26 cellular contexts compared by ENCODE assay signal in genomic region chr17:17933775-17934174, GRCh38. TPM values are rescaled to one million over a fixed set of nuclear protein-coding genes. Genes with fewer than 3 reads are reported as not detected.
A peak's percentile ranks its signal among the peaks of the same experiment; 100 is the strongest.
DNase-seq lines count a peak whose midpoint lies in the region; ATAC-seq, FAIRE-seq and TF ChIP-seq lines count a peak whose summit lies in the region.
"Had no signal": no experiment of that assay in that cellular context is flagged by ENCODE, and none has a peak within 500 bp of the region (broad histone marks: within the 10 kb centered on the region; RNA-seq: fewer than 3 reads in every experiment).

No MANE protein-coding gene starts in this region.

- ATAC-seq in activated CD4-positive, alpha-beta T cell treated with anti-CD3 and anti-CD28 coated beads for 36 hours, result peak; percentile 68
- ATAC-seq in psoas muscle (peak; percentile 31 to 53 (median 42)), GM21786 (IDR thresholded peaks at IDR 0.05; ENCODE audit: unreplicated experiment) (no peak)
- ATAC-seq: GM12878; heart left ventricle; naive thymus-derived CD8-positive, alpha-beta T cell; WTC11 had no signal

- peaks cover 54% of the 10 kb centered on the region for H3K79me2 ChIP-seq in astrocyte (ENCODE audit: insufficient read depth, low read length)

- H2AFZ ChIP-seq in astrocyte (ENCODE audit: low read depth, low read length), result no peak overlapping the region
- H2AFZ ChIP-seq: parathyroid adenoma had no signal

- H3K4me2 ChIP-seq in astrocyte (ENCODE audit: low read length), result no peak overlapping the region

- H3K4me3 ChIP-seq in astrocyte (ENCODE audit: insufficient read depth, low read depth, low read length) (no peak overlapping the region), psoas muscle (no peak overlapping the region)
- H3K4me3 ChIP-seq: GM12878, heart left ventricle, SJCRH30, upper lobe of left lung had no signal

- H3K9me3 ChIP-seq in astrocyte (ENCODE audit: insufficient read depth, low read depth, low read length) (no peaks in the 10 kb centered on the region), psoas muscle (no peaks in the 10 kb centered on the region)
- H3K9me3 ChIP-seq: heart left ventricle, SJCRH30, upper lobe of left lung had no signal

- H3K9me3 Mint-ChIP-seq in activated CD4-positive, alpha-beta T cell treated with anti-CD3 and anti-CD28 coated beads for 36 hours (ENCODE audit: low read depth), result no peaks in the 10 kb centered on the region
- H3K9me3 Mint-ChIP-seq in activated CD4-positive, alpha-beta T cell treated with anti-CD3 and anti-CD28 coated beads, Interleukin-2, amount 10 ng/mL, durations not matched to agents 7 days and 5 days, result no peaks in the 10 kb centered on the region
- no peaks in the 10 kb centered on the region for H3K9me3 Mint-ChIP-seq in astrocyte (ENCODE audit: unreplicated experiment)
- H3K9me3 Mint-ChIP-seq: activated T-helper 1 cell treated with anti-CD3 and anti-CD28 coated beads, Interleukin-12 subunit alpha, Interleukin-12 subunit beta, Interleukin-2, Interleukin-4 antibody, amounts not matched to agents 30 ng/mL and 10 ng/mL and 1 ng/mL, durations not matched to agents 14 hours and 24 hours and 36 hours; IgD-negative memory B cell; naive thymus-derived CD8-positive, alpha-beta T cell; WTC11 had no signal

- H3K9ac ChIP-seq in astrocyte (ENCODE audit: low read length), result no peak overlapping the region
- H3K9ac ChIP-seq: parathyroid adenoma had no signal

- intact Hi-C loops in activated CD4-positive, alpha-beta T cell treated with anti-CD3 and anti-CD28 coated beads for 36 hours (cut with DNase I, micrococcal nuclease), result no loop called here
- intact Hi-C loops in psoas muscle (cut with DNase I), result loop anchor here in 1 of 2 donors (5.0 kb wide), 1 partner anchor 34 kb away; no protein-coding TSS in a partner anchor

- no peaks in the 10 kb centered on the region for H3K36me3 Mint-ChIP-seq in activated CD4-positive, alpha-beta T cell treated with anti-CD3 and anti-CD28 coated beads for 36 hours (ENCODE audit: low read depth)
- no peaks in the 10 kb centered on the region for H3K36me3 Mint-ChIP-seq in activated CD4-positive, alpha-beta T cell treated with anti-CD3 and anti-CD28 coated beads, Interleukin-2, amount 10 ng/mL, durations not matched to agents 7 days and 5 days (ENCODE audit: low read depth)
- no peaks in the 10 kb centered on the region for H3K36me3 Mint-ChIP-seq in astrocyte (ENCODE audit: low read depth, unreplicated experiment)
- H3K36me3 Mint-ChIP-seq: IgD-negative memory B cell, WTC11 had no signal

- no peaks in the 10 kb centered on the region for H3K36me3 ChIP-seq in astrocyte (ENCODE audit: insufficient read depth, low read length)
- no peaks in the 10 kb centered on the region for H3K36me3 ChIP-seq in psoas muscle (ENCODE audit: insufficient read depth in 1 of 2, low read depth in 1 of 2)
- H3K36me3 ChIP-seq: heart left ventricle, SJCRH30, upper lobe of left lung had no signal

- no peak overlapping the region for H3K27ac Mint-ChIP-seq in activated CD4-positive, alpha-beta T cell treated with anti-CD3 and anti-CD28 coated beads for 36 hours
- H3K27ac Mint-ChIP-seq in activated CD4-positive, alpha-beta T cell treated with anti-CD3 and anti-CD28 coated beads, Interleukin-2, amount 10 ng/mL, durations not matched to agents 7 days and 5 days, result no peak overlapping the region
- H3K27ac Mint-ChIP-seq in astrocyte (ENCODE audit: unreplicated experiment), result peak overlapping the region; percentile 23
- H3K27ac Mint-ChIP-seq: activated T-helper 1 cell treated with anti-CD3 and anti-CD28 coated beads, Interleukin-12 subunit alpha, Interleukin-12 subunit beta, Interleukin-2, Interleukin-4 antibody, amounts not matched to agents 30 ng/mL and 10 ng/mL and 1 ng/mL, durations not matched to agents 14 hours and 24 hours and 36 hours; IgD-negative memory B cell; WTC11 had no signal

- POLR2A ChIA-PET in activated CD4-positive, alpha-beta T cell treated with anti-CD3 and anti-CD28 coated beads for 36 hours (lab: Charles Lee), result no interaction called here
- POLR2A ChIA-PET in activated CD4-positive, alpha-beta T cell treated with anti-CD3 and anti-CD28 coated beads, Interleukin-2, amount 10 ng/mL, durations not matched to agents 7 days and 5 days (lab: Charles Lee), result no interaction called here

- H3K27ac ChIP-seq in astrocyte (ENCODE audit: low read depth, low read length), result no peak overlapping the region
- H3K27ac ChIP-seq in psoas muscle, result peak overlapping the region; percentile 53
- H3K27ac ChIP-seq: SJCRH30, upper lobe of left lung had no signal

- TF ChIP-seq CTCF in astrocyte (IDR thresholded peaks at IDR 0.05; ENCODE audit: insufficient read depth, low read depth, low read length) (no peak), psoas muscle (IDR thresholded peaks at IDR 0.05) (no peak)

- no peak for DNase-seq in activated CD4-positive, alpha-beta T cell treated with anti-CD3 and anti-CD28 coated beads for 36 hours
- DNase-seq in activated CD4-positive, alpha-beta T cell treated with anti-CD3 and anti-CD28 coated beads, Interleukin-2, amount 10 ng/mL, durations not matched to agents 7 days and 5 days, result no peak
- DNase-seq in HT1080 (ENCODE audit: low read depth) (peak; percentile 76), astrocyte (ENCODE audit: low read depth) (peak; percentile 64), psoas muscle (no peak), middle frontal gyrus (ENCODE audit: extremely low spot score, low spot score) (no peak), anterior cingulate cortex (lab: John Stamatoyannopoulos, UW) (no peak)
- DNase-seq: 8988T; amygdala; effector memory CD4-positive, alpha-beta T cell; H7; heart left ventricle; naive thymus-derived CD8-positive, alpha-beta T cell; NCI-H748 treated with DMSO at 0.1 percent for 48 hours; stimulated activated CD4-positive, alpha-beta T cell treated with anti-CD3 and anti-CD28 coated beads, Interleukin-2, amount 100 ng/mL, for 24 hours; stimulated activated naive CD4-positive, alpha-beta T cell treated with Interleukin-2 at 50 U/mL for 16 hours; T-helper 2 cell; upper lobe of left lung had no signal

- no peaks in the 10 kb centered on the region for H3K27me3 Mint-ChIP-seq in activated CD4-positive, alpha-beta T cell treated with anti-CD3 and anti-CD28 coated beads for 36 hours
- H3K27me3 Mint-ChIP-seq in activated CD4-positive, alpha-beta T cell treated with anti-CD3 and anti-CD28 coated beads, Interleukin-2, amount 10 ng/mL, durations not matched to agents 7 days and 5 days, result no peaks in the 10 kb centered on the region
- no peaks in the 10 kb centered on the region for H3K27me3 Mint-ChIP-seq in astrocyte (ENCODE audit: low read depth, unreplicated experiment)
- H3K27me3 Mint-ChIP-seq: IgD-negative memory B cell; naive thymus-derived CD8-positive, alpha-beta T cell had no signal

- H4K20me1 ChIP-seq in astrocyte (ENCODE audit: insufficient read depth, low read length), result peaks cover 21% of the 10 kb centered on the region

- peaks cover 33% of the 10 kb centered on the region for H3K4me1 Mint-ChIP-seq in activated CD4-positive, alpha-beta T cell treated with anti-CD3 and anti-CD28 coated beads for 36 hours
- peaks cover 26% of the 10 kb centered on the region for H3K4me1 Mint-ChIP-seq in activated CD4-positive, alpha-beta T cell treated with anti-CD3 and anti-CD28 coated beads, Interleukin-2, amount 10 ng/mL, durations not matched to agents 7 days and 5 days
- H3K4me1 Mint-ChIP-seq in astrocyte (ENCODE audit: low read depth, unreplicated experiment), result peaks cover 67% of the 10 kb centered on the region

- H3K4me3 Mint-ChIP-seq in activated CD4-positive, alpha-beta T cell treated with anti-CD3 and anti-CD28 coated beads for 36 hours, result no peak overlapping the region
- no peak overlapping the region for H3K4me3 Mint-ChIP-seq in activated CD4-positive, alpha-beta T cell treated with anti-CD3 and anti-CD28 coated beads, Interleukin-2, amount 10 ng/mL, durations not matched to agents 7 days and 5 days
- no peak overlapping the region for H3K4me3 Mint-ChIP-seq in astrocyte (ENCODE audit: unreplicated experiment)
- H3K4me3 Mint-ChIP-seq: activated T-helper 1 cell treated with anti-CD3 and anti-CD28 coated beads, Interleukin-12 subunit alpha, Interleukin-12 subunit beta, Interleukin-2, Interleukin-4 antibody, amounts not matched to agents 30 ng/mL and 10 ng/mL and 1 ng/mL, durations not matched to agents 14 hours and 24 hours and 36 hours; IgD-negative memory B cell; naive thymus-derived CD8-positive, alpha-beta T cell; WTC11 had no signal

- CTCF ChIA-PET in activated CD4-positive, alpha-beta T cell treated with anti-CD3 and anti-CD28 coated beads for 36 hours (lab: Charles Lee), result interaction anchor here (1.2 to 2.7 kb wide), 2 partner anchors 15 to 61 kb away, joined by 3 to 17 read pairs; no protein-coding TSS in a partner anchor
- CTCF ChIA-PET in activated CD4-positive, alpha-beta T cell treated with anti-CD3 and anti-CD28 coated beads, Interleukin-2, amount 10 ng/mL, durations not matched to agents 7 days and 5 days (lab: Charles Lee), result interaction anchor here (1.0 to 1.3 kb wide), 2 partner anchors 9 to 62 kb away, joined by 3 to 4 read pairs; no protein-coding TSS in a partner anchor

- no peak for FAIRE-seq in astrocyte (lab: Jason Lieb, UNC)
- FAIRE-seq: GM12878, islet of Langerhans had no signal

- H3K4me1 ChIP-seq in astrocyte (ENCODE audit: insufficient read depth, low read length), result peaks cover 60% of the 10 kb centered on the region
- peaks cover 62% of the 10 kb centered on the region for H3K4me1 ChIP-seq in psoas muscle

- H3K27me3 ChIP-seq in astrocyte (ENCODE audit: insufficient read depth, low read length) (no peaks in the 10 kb centered on the region), psoas muscle (ENCODE audit: insufficient read depth in 3 of 3, low read length in 2 of 3) (no peaks in the 10 kb centered on the region)
- H3K27me3 ChIP-seq: heart left ventricle, SJCRH30, upper lobe of left lung had no signal

RNA-seq across cellular contexts. Expression of gene TOM1L2, which starts 38.4 kb away (rescaled TPM):
- 10 to 100 TPM; 11.3 to 11.9 TPM for total RNA-seq in activated CD4-positive, alpha-beta T cell treated with anti-CD3 and anti-CD28 coated beads for 36 hours
- 10 to 100 TPM; 29.5 to 32.0 TPM for total RNA-seq in activated CD4-positive, alpha-beta T cell treated with anti-CD3 and anti-CD28 coated beads, Interleukin-2, amount 10 ng/mL, durations not matched to agents 7 days and 5 days
- total RNA-seq in HT1080 (2014; rRNA removed; shearing (Covaris generic)), result 13.5 and 17.5 TPM in 2 replicates
- polyA plus RNA-seq in HT1080 (2015; cell fraction: cytosol; rRNA removed), result 14.8 and 21.7 TPM in 2 replicates
- polyA plus RNA-seq in HT1080 (2015; cell fraction: nucleus; rRNA removed), result 38.6 and 45.3 TPM in 2 replicates
- total RNA-seq in astrocyte (50.3 and 54.4 TPM in 2 replicates), psoas muscle (10 to 100 TPM; 72.0 to 89.8 (median 87.2) TPM)
- 10 to 100 TPM; 13.3 to 48.4 (median 27.6) TPM for polyA plus RNA-seq in psoas muscle

RNA-seq across cellular contexts. Expression of gene DRC3, which starts 38.9 kb away (rescaled TPM):
- under 1 TPM; 0.11 to 0.18 TPM for total RNA-seq in activated CD4-positive, alpha-beta T cell treated with anti-CD3 and anti-CD28 coated beads for 36 hours
- under 1 TPM in 1 of 2 experiments, not detected in 1; 0.06 TPM for total RNA-seq in activated CD4-positive, alpha-beta T cell treated with anti-CD3 and anti-CD28 coated beads, Interleukin-2, amount 10 ng/mL, durations not matched to agents 7 days and 5 days
- total RNA-seq in HT1080 (2014; rRNA removed; shearing (Covaris generic)), result 0.47 and 1.1 TPM in 2 replicates
- 0.23 and 1.6 TPM in 2 replicates for polyA plus RNA-seq in HT1080 (2015; cell fraction: cytosol; rRNA removed)
- polyA plus RNA-seq in HT1080 (2015; cell fraction: nucleus; rRNA removed), result 3.0 and 3.1 TPM in 2 replicates
- 0.43 and 1.1 TPM in 2 replicates for total RNA-seq in astrocyte
- total RNA-seq in psoas muscle, result 1 to 10 TPM in 1 of 4 donors, under 1 TPM in 3; 0.39 to 1.8 (median 0.73) TPM
- 1 to 10 TPM in 1 of 3 donors, under 1 TPM in 2; 0.61 to 1.6 (median 0.69) TPM for polyA plus RNA-seq in psoas muscle
- total RNA-seq: activated T-helper 1 cell treated with anti-CD3 and anti-CD28 coated beads, Interleukin-12 subunit alpha, Interleukin-12 subunit beta, Interleukin-2, Interleukin-4 antibody, amounts not matched to agents 30 ng/mL and 10 ng/mL and 1 ng/mL, durations not matched to agents 14 hours and 24 hours and 36 hours had no signal

Comparison
In these comparisons a context has a peak if more than half of its experiments do, and no peak if none do; other contexts are left out.
1. DNase-seq: peak in HT1080 (single experiment) and astrocyte (single experiment); none in activated CD4-positive, alpha-beta T cell treated with anti-CD3 and anti-CD28 coated beads for 36 hours (single experiment), activated CD4-positive, alpha-beta T cell treated with anti-CD3 and anti-CD28 coated beads, Interleukin-2, amount 10 ng/mL, durations not matched to agents 7 days and 5 days (single experiment), psoas muscle (0 of 2), middle frontal gyrus (single experiment) and anterior cingulate cortex (0 of 58).